ENCODE assay signal across 14 cellular contexts in the genomic region with DNA sequence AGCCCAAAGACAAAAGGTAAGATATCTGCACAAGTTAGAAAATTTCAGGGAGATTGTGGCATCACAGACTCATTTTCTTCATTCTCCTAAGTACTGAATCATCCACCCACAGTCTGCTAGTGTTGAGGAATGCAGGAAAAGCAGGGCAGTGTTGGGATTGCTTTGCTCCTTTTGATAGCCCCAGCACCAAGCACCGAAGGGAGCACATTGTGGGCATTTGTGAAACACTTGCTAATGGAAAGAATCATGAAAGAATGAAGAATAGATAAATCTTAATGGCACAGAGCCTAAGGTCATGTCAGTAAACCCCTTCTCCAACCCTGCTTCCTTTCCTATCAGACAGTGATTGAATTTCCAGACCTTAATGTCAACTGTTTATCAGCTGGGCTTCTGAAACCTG.
A peak's percentile ranks its signal among the peaks of the same experiment; 100 is the strongest.
DNase-seq lines count a peak whose midpoint lies in the region; ATAC-seq, FAIRE-seq and TF ChIP-seq lines count a peak whose summit lies in the region.
"Had no signal": no experiment of that assay in that cellular context is flagged by ENCODE, and none has a peak within 500 bp of the region (broad histone marks: within the 10 kb centered on the region; RNA-seq: fewer than 3 reads in every experiment).

No MANE protein-coding gene starts in this region.

- H3K4me3 ChIP-seq in GM23338 (no peak overlapping the region), astrocyte (ENCODE audit: insufficient read depth, low read depth, low read length) (no peak overlapping the region), smooth muscle cell (no peak overlapping the region)
- H3K4me3 ChIP-seq: coronary artery, sigmoid colon had no signal

- no peaks in the 10 kb centered on the region for H4K20me1 ChIP-seq in GM23338 (replicated peaks; ENCODE audit: insufficient read depth)
- H4K20me1 ChIP-seq in astrocyte (ENCODE audit: insufficient read depth, low read length), result no peaks in the 10 kb centered on the region
- H4K20me1 ChIP-seq in smooth muscle cell (ENCODE audit: low read depth), result no peaks in the 10 kb centered on the region

- H3K36me3 ChIP-seq in GM23338 (ENCODE audit: insufficient read depth) (no peaks in the 10 kb centered on the region), astrocyte (ENCODE audit: insufficient read depth, low read length) (no peaks in the 10 kb centered on the region), smooth muscle cell (ENCODE audit: low read depth) (no peaks in the 10 kb centered on the region)
- H3K36me3 ChIP-seq: sigmoid colon had no signal

- H3K9me3 ChIP-seq in astrocyte (ENCODE audit: insufficient read depth, low read depth, low read length) (no peaks in the 10 kb centered on the region), smooth muscle cell (replicated peaks; ENCODE audit: low read depth) (no peaks in the 10 kb centered on the region)
- H3K9me3 ChIP-seq: sigmoid colon had no signal

- no peaks in the 10 kb centered on the region for H3K9me3 Mint-ChIP-seq in GM23338
- peaks cover 2% of the 10 kb centered on the region for H3K9me3 Mint-ChIP-seq in astrocyte (ENCODE audit: unreplicated experiment)
- no peaks in the 10 kb centered on the region for H3K9me3 Mint-ChIP-seq in stimulated activated effector memory CD8-positive, alpha-beta T cell treated with anti-CD3 and anti-CD28 coated beads, Interleukin-12 subunit alpha, Interleukin-12 subunit beta, amount 100 ng/mL, for 72 hours
- H3K9me3 Mint-ChIP-seq in CD14-positive monocyte, result no peaks in the 10 kb centered on the region

- intact Hi-C loops in CD14-positive monocyte (cut with micrococcal nuclease), result no loop called here

- no peaks in the 10 kb centered on the region for H3K79me2 ChIP-seq in GM23338 (replicated peaks; ENCODE audit: insufficient read depth)
- H3K79me2 ChIP-seq in astrocyte (ENCODE audit: insufficient read depth, low read length), result no peaks in the 10 kb centered on the region
- no peaks in the 10 kb centered on the region for H3K79me2 ChIP-seq in smooth muscle cell (ENCODE audit: low read depth)

- H3K4me2 ChIP-seq in GM23338 (no peak overlapping the region), astrocyte (ENCODE audit: low read length) (peak overlapping the region; percentile 66), smooth muscle cell (peak overlapping the region; percentile 67)

- no peak overlapping the region for H3K4me3 Mint-ChIP-seq in GM23338
- H3K4me3 Mint-ChIP-seq in astrocyte (ENCODE audit: unreplicated experiment), result peak overlapping the region; percentile 42
- no peak overlapping the region for H3K4me3 Mint-ChIP-seq in stimulated activated effector memory CD8-positive, alpha-beta T cell treated with anti-CD3 and anti-CD28 coated beads, Interleukin-12 subunit alpha, Interleukin-12 subunit beta, amount 100 ng/mL, for 72 hours
- no peak overlapping the region for H3K4me3 Mint-ChIP-seq in CD14-positive monocyte
- H3K4me3 Mint-ChIP-seq: activated CD8-positive, alpha-beta T cell treated with anti-CD3 and anti-CD28 coated beads, Interleukin-2, amount 10 ng/mL, durations not matched to agents 7 days and 5 days; naive thymus-derived CD4-positive, alpha-beta T cell had no signal

- ATAC-seq in GM23338 (peak; percentile 75), GM19324 (IDR thresholded peaks at IDR 0.05; ENCODE audit: low FRiP score, unreplicated experiment) (no peak)
- no peak for ATAC-seq in stimulated activated effector memory CD8-positive, alpha-beta T cell treated with anti-CD3 and anti-CD28 coated beads, Interleukin-12 subunit alpha, Interleukin-12 subunit beta, amount 100 ng/mL, for 72 hours
- ATAC-seq: activated CD8-positive, alpha-beta T cell treated with anti-CD3 and anti-CD28 coated beads, Interleukin-2, amount 10 ng/mL, durations not matched to agents 7 days and 5 days; naive thymus-derived CD4-positive, alpha-beta T cell had no signal

- no peak overlapping the region for H3K27ac ChIP-seq in GM23338 (ENCODE audit: low read depth)
- peak overlapping the region; percentile 43 for H3K27ac ChIP-seq in astrocyte (ENCODE audit: low read depth, low read length)
- H3K27ac ChIP-seq in smooth muscle cell (ENCODE audit: low read depth), result peak overlapping the region; percentile 87
- H3K27ac ChIP-seq: coronary artery, RWPE1, sigmoid colon had no signal

- no peak overlapping the region for H3K27ac Mint-ChIP-seq in GM23338
- peak overlapping the region; percentile 84 for H3K27ac Mint-ChIP-seq in astrocyte (ENCODE audit: unreplicated experiment)
- H3K27ac Mint-ChIP-seq in stimulated activated effector memory CD8-positive, alpha-beta T cell treated with anti-CD3 and anti-CD28 coated beads, Interleukin-12 subunit alpha, Interleukin-12 subunit beta, amount 100 ng/mL, for 72 hours, result no peak overlapping the region
- no peak overlapping the region for H3K27ac Mint-ChIP-seq in CD14-positive monocyte
- H3K27ac Mint-ChIP-seq: activated CD8-positive, alpha-beta T cell treated with anti-CD3 and anti-CD28 coated beads, Interleukin-2, amount 10 ng/mL, durations not matched to agents 7 days and 5 days had no signal

- H3K27me3 ChIP-seq in GM23338 (ENCODE audit: insufficient read depth) (no peaks in the 10 kb centered on the region), astrocyte (ENCODE audit: insufficient read depth, low read length) (no peaks in the 10 kb centered on the region), smooth muscle cell (ENCODE audit: low read depth) (no peaks in the 10 kb centered on the region)
- H3K27me3 ChIP-seq: sigmoid colon had no signal

- H3K27me3 Mint-ChIP-seq in GM23338 (ENCODE audit: insufficient read depth, low read depth, poor library complexity) (no peaks in the 10 kb centered on the region), astrocyte (ENCODE audit: low read depth, unreplicated experiment) (no peaks in the 10 kb centered on the region), CD14-positive monocyte (ENCODE audit: low read depth in 3 of 3) (no peaks in the 10 kb centered on the region)
- H3K27me3 Mint-ChIP-seq: naive thymus-derived CD4-positive, alpha-beta T cell had no signal

- no peak overlapping the region for H3K9ac ChIP-seq in astrocyte (ENCODE audit: low read length)
- peak overlapping the region; percentile 42 for H3K9ac ChIP-seq in smooth muscle cell (ENCODE audit: low read depth)

- DNase-seq in GM23338 (ENCODE audit: low spot score) (peak; percentile 8), astrocyte (ENCODE audit: low read depth) (peak; percentile 93), iPS-NIHi7 (ENCODE audit: extremely low spot score) (peak; percentile 37), smooth muscle cell (lab: John Stamatoyannopoulos, UW; ENCODE audit: unreplicated experiment) (no peak), CD14-positive monocyte (ENCODE audit: low spot score) (no peak)
- DNase-seq in stimulated activated effector memory CD8-positive, alpha-beta T cell treated with anti-CD3 and anti-CD28 coated beads, Interleukin-12 subunit alpha, Interleukin-12 subunit beta, amount 100 ng/mL, for 72 hours (ENCODE audit: low spot score in 2 of 2), result no peak
- DNase-seq: activated CD8-positive, alpha-beta T cell treated with anti-CD3 and anti-CD28 coated beads, Interleukin-2, amount 10 ng/mL, durations not matched to agents 7 days and 5 days; naive thymus-derived CD4-positive, alpha-beta T cell; NCI-H146; NCI-H526 treated with DMSO at 0.1 percent for 48 hours; sigmoid colon had no signal

- TF ChIP-seq CTCF in GM23338 (conservative IDR thresholded peaks at IDR 0.05; ENCODE audit: low read depth in 2 of 2) (no peak), astrocyte (IDR thresholded peaks at IDR 0.05; ENCODE audit: insufficient read depth, low read depth, low read length) (no peak), smooth muscle cell (IDR thresholded peaks at IDR 0.05; ENCODE audit: borderline replicate concordance, insufficient read depth, poor library complexity, severe bottlenecking) (no peak), CD14-positive monocyte (IDR thresholded peaks at IDR 0.05) (no peak)

- H3K36me3 Mint-ChIP-seq in GM23338 (ENCODE audit: low read depth) (no peaks in the 10 kb centered on the region), astrocyte (ENCODE audit: low read depth, unreplicated experiment) (peaks cover 3% of the 10 kb centered on the region), CD14-positive monocyte (no peaks in the 10 kb centered on the region)
- no peaks in the 10 kb centered on the region for H3K36me3 Mint-ChIP-seq in stimulated activated effector memory CD8-positive, alpha-beta T cell treated with anti-CD3 and anti-CD28 coated beads, Interleukin-12 subunit alpha, Interleukin-12 subunit beta, amount 100 ng/mL, for 72 hours

- H3F3A ChIP-seq in GM23338 (replicated peaks; ENCODE audit: low read depth) (no peaks in the 10 kb centered on the region), smooth muscle cell (ENCODE audit: low read depth) (peaks cover 8% of the 10 kb centered on the region)

- H3K4me1 ChIP-seq in GM23338 (ENCODE audit: insufficient read depth), result no peaks in the 10 kb centered on the region
- H3K4me1 ChIP-seq in astrocyte (ENCODE audit: insufficient read depth, low read length), result peaks cover 13% of the 10 kb centered on the region
- H3K4me1 ChIP-seq in smooth muscle cell (ENCODE audit: low read depth), result peaks cover 18% of the 10 kb centered on the region
- H3K4me1 ChIP-seq: sigmoid colon had no signal

- H3K9me2 ChIP-seq in GM23338 (ENCODE audit: insufficient read depth), result no peaks in the 10 kb centered on the region

- peaks cover 6% of the 10 kb centered on the region for H3K4me1 Mint-ChIP-seq in GM23338
- H3K4me1 Mint-ChIP-seq in astrocyte (ENCODE audit: low read depth, unreplicated experiment), result peaks cover 53% of the 10 kb centered on the region
- no peaks in the 10 kb centered on the region for H3K4me1 Mint-ChIP-seq in stimulated activated effector memory CD8-positive, alpha-beta T cell treated with anti-CD3 and anti-CD28 coated beads, Interleukin-12 subunit alpha, Interleukin-12 subunit beta, amount 100 ng/mL, for 72 hours
- peaks cover 8% of the 10 kb centered on the region for H3K4me1 Mint-ChIP-seq in CD14-positive monocyte

- no peak for FAIRE-seq in astrocyte (lab: Jason Lieb, UNC)

- WGBS in smooth muscle cell (ENCODE audit: low lambda C conversion rate), result 0% methylated on average over 1 of the region's 1 CpG

- H2AFZ ChIP-seq in GM23338 (peak overlapping the region; percentile 24; the same call in 1 of the 2 replicates), astrocyte (ENCODE audit: low read depth, low read length) (peak overlapping the region; percentile 20), smooth muscle cell (ENCODE audit: low read depth) (peak overlapping the region; percentile 86)

TF ChIP-seq in GM23338, 12 proteins besides CTCF, POLR2A, EP300 and RAD21 (continues in another document):
- TF ChIP-seq ZNF114 (CRISPR knock-in tag; IDR thresholded peaks at IDR 0.05), result no peak
- no peak for TF ChIP-seq ZNF331 (CRISPR knock-in tag; IDR thresholded peaks at IDR 0.05; ENCODE audit: low read depth)
- TF ChIP-seq STAT1 (IDR thresholded peaks at IDR 0.05; ENCODE audit: unreplicated experiment), result no peak
- no peak for TF ChIP-seq NANOG (IDR thresholded peaks at IDR 0.05; ENCODE audit: borderline replicate concordance)

Comparison
In these comparisons a context has a peak if more than half of its experiments do, and no peak if none do; other contexts are left out.
1. DNase-seq: peak in GM23338 (single experiment), astrocyte (single experiment) and iPS-NIHi7 (single experiment); none in smooth muscle cell (single experiment), stimulated activated effector memory CD8-positive, alpha-beta T cell treated with anti-CD3 and anti-CD28 coated beads, Interleukin-12 subunit alpha, Interleukin-12 subunit beta, amount 100 ng/mL, for 72 hours (0 of 2) and CD14-positive monocyte (single experiment).
2. H2AFZ ChIP-seq: peak in every context shown above with its lines; median percentile 86 in smooth muscle cell; 24 in GM23338; 20 in astrocyte.